Comparison of ENCODE assay signal across 30 cellular contexts in the genomic region with DNA sequence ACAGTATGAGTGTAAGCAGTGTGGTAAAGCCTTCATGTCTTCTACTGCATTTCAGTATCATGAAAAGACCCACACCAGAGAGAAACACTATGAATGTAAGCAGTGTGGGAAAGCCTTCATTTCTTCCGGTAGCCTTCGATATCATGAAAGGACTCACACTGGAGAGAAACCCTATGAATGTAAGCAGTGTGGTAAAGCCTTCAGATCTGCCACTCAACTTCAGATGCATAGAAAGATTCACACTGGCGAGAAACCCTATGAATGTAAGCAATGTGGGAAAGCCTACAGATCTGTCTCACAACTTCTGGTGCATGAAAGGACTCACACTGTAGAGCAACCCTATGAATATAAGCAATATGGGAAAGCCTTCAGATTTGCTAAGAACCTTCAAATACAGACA. TPM values are rescaled to one million over a fixed set of nuclear protein-coding genes. Genes with fewer than 3 reads are reported as not detected.
A peak's percentile ranks its signal among the peaks of the same experiment; 100 is the strongest.
DNase-seq lines count a peak whose midpoint lies in the region; ATAC-seq, FAIRE-seq and TF ChIP-seq lines count a peak whose summit lies in the region.
"Had no signal": no experiment of that assay in that cellular context is flagged by ENCODE, and none has a peak within 500 bp of the region (broad histone marks: within the 10 kb centered on the region; RNA-seq: fewer than 3 reads in every experiment).

No MANE protein-coding gene starts in this region.

- 98% methylated on average over 3 of the region's 3 CpGs for WGBS in liver
- WGBS in HepG2 (ENCODE audit: low lambda C conversion rate), result 82% methylated on average over 3 of the region's 3 CpGs
- WGBS in mesendoderm (ENCODE audit: extremely low coverage, insufficient coverage, low lambda C conversion rate), result no CpG with 5 or more reads among the region's 3 CpGs

- no peak for TF ChIP-seq EP300 in HepG2 (IDR thresholded peaks at IDR 0.05; ENCODE audit: low read depth in 2 of 2, low read length in 2 of 2)
- no peak for TF ChIP-seq EP300 in HepG2 (CRISPR knock-in tag; IDR thresholded peaks at IDR 0.05; ENCODE audit: borderline replicate concordance)

- H3K27me3 Mint-ChIP-seq in activated CD8-positive, alpha-beta T cell treated with anti-CD3 and anti-CD28 coated beads for 36 hours, result no peaks in the 10 kb centered on the region
- H3K27me3 Mint-ChIP-seq: activated CD4-positive, alpha-beta memory T cell treated with anti-CD3 and anti-CD28 coated beads for 36 hours; activated naive CD8-positive, alpha-beta T cell treated with anti-CD3 and anti-CD28 coated beads, Interleukin-2, amount 10 ng/mL, durations not matched to agents 7 days and 5 days; CD4-positive, CD25-positive, alpha-beta regulatory T cell; stimulated activated naive B cell treated with anti-CD40 and anti-IgM and Interleukin-4, amounts not matched to agents 10 μg/mL and 1 μg/mL and 100 μg/mL, for 72 hours; T-helper 17 cell had no signal

- no peak for TF ChIP-seq RAD21 in liver (IDR thresholded peaks at IDR 0.05)
- no peak for TF ChIP-seq RAD21 in HepG2 (CRISPR knock-in tag; IDR thresholded peaks at IDR 0.05)

- no peak overlapping the region for H3K4me2 ChIP-seq in HepG2 (ENCODE audit: low read depth, low read length)
- H3K4me2 ChIP-seq in mesendoderm (ENCODE audit: low read length), result no peak overlapping the region
- H3K4me2 ChIP-seq in OCI-LY7 (ENCODE audit: low read length), result no peak overlapping the region
- H3K4me2 ChIP-seq: SK-N-SH had no signal

- CTCF ChIA-PET in HepG2 (lab: Yijun Ruan, JAX; ENCODE audit: low intra/inter-chr PET ratio, low total read pairs) (no interaction called here), OCI-LY7 (lab: Charles Lee; ENCODE audit: unreplicated experiment) (no interaction called here)
- CTCF ChIA-PET in activated CD8-positive, alpha-beta T cell treated with anti-CD3 and anti-CD28 coated beads for 36 hours (lab: Charles Lee), result no interaction called here

- FAIRE-seq in HepG2 (lab: Jason Lieb, UNC), result no peak
- FAIRE-seq: astrocyte, GM12891, urothelium cell line had no signal

- H3K79me1 ChIP-seq in mesendoderm (ENCODE audit: low read length), result no peaks in the 10 kb centered on the region

- H3K9me3 ChIP-seq in liver (ENCODE audit: control insufficient read depth in 4 of 4, low read length in 3 of 4) (peaks cover 63 to 83% (median 64%) of the 10 kb centered on the region in 4 donors), HepG2 (ENCODE audit: low read length) (peaks cover 27% of the 10 kb centered on the region), OCI-LY7 (ENCODE audit: low read length) (peaks cover 60% of the 10 kb centered on the region)

- peaks cover 58% of the 10 kb centered on the region for H3K9me3 Mint-ChIP-seq in activated CD8-positive, alpha-beta T cell treated with anti-CD3 and anti-CD28 coated beads for 36 hours

- no peak overlapping the region for H3K4me3 Mint-ChIP-seq in activated CD8-positive, alpha-beta T cell treated with anti-CD3 and anti-CD28 coated beads for 36 hours
- H3K4me3 Mint-ChIP-seq: activated CD4-positive, alpha-beta memory T cell treated with anti-CD3 and anti-CD28 coated beads for 36 hours; activated naive CD8-positive, alpha-beta T cell treated with anti-CD3 and anti-CD28 coated beads, Interleukin-2, amount 10 ng/mL, durations not matched to agents 7 days and 5 days; CD4-positive, CD25-positive, alpha-beta regulatory T cell; stimulated activated naive B cell treated with anti-CD40 and anti-IgM and Interleukin-4, amounts not matched to agents 10 μg/mL and 1 μg/mL and 100 μg/mL, for 72 hours; T-helper 17 cell had no signal

- no peaks in the 10 kb centered on the region for H3K4me1 Mint-ChIP-seq in activated CD8-positive, alpha-beta T cell treated with anti-CD3 and anti-CD28 coated beads for 36 hours (ENCODE audit: low read depth)
- H3K4me1 Mint-ChIP-seq: activated naive CD8-positive, alpha-beta T cell treated with anti-CD3 and anti-CD28 coated beads, Interleukin-2, amount 10 ng/mL, durations not matched to agents 7 days and 5 days; CD4-positive, CD25-positive, alpha-beta regulatory T cell; stimulated activated naive B cell treated with anti-CD40 and anti-IgM and Interleukin-4, amounts not matched to agents 10 μg/mL and 1 μg/mL and 100 μg/mL, for 72 hours; T-helper 17 cell had no signal

- POLR2A ChIA-PET in HepG2 (lab: Yijun Ruan, JAX), result no interaction called here
- POLR2A ChIA-PET in activated CD8-positive, alpha-beta T cell treated with anti-CD3 and anti-CD28 coated beads for 36 hours (lab: Charles Lee), result no interaction called here
- POLR2A ChIA-PET in OCI-LY7 (lab: Charles Lee), result no interaction called here

- H2BK120ac ChIP-seq in mesendoderm (ENCODE audit: low read depth, low read length), result no peak overlapping the region

- H3K9ac ChIP-seq in liver (ENCODE audit: low read depth in 1 of 2, low read length in 2 of 2) (no peak overlapping the region), HepG2 (ENCODE audit: insufficient read depth, low read depth, low read length) (no peak overlapping the region), mesendoderm (ENCODE audit: low read length) (no peak overlapping the region)
- H3K9ac ChIP-seq: SK-N-SH had no signal

- H3K18ac ChIP-seq in mesendoderm (ENCODE audit: low read length), result no peak overlapping the region

- TF ChIP-seq POLR2A in HepG2 (IDR thresholded peaks at IDR 0.05; ENCODE audit: insufficient read depth in 1 of 2, low read depth in 2 of 2, low read length in 2 of 2), result no peak

- H4K20me1 ChIP-seq in HepG2 (ENCODE audit: insufficient read depth, low read length) (no peaks in the 10 kb centered on the region), OCI-LY7 (ENCODE audit: insufficient read depth, low read length) (no peaks in the 10 kb centered on the region)

- peaks cover 7 to 49% (median 40%) of the 10 kb centered on the region in 4 donors for H3K36me3 ChIP-seq in liver (ENCODE audit: control insufficient read depth in 4 of 4, insufficient read depth in 3 of 4, low read depth in 1 of 4, low read length in 3 of 4)
- peaks cover 2 to 20% of the 10 kb centered on the region in 2 experiments; a peak in 3 of 5 replicates for H3K36me3 ChIP-seq in HepG2 (replicated peaks in 1 of 2; ENCODE audit: control insufficient read depth in 1 of 2, insufficient read depth in 2 of 2, low read length in 2 of 2)
- peaks cover 15% of the 10 kb centered on the region for H3K36me3 ChIP-seq in mesendoderm (ENCODE audit: control insufficient read depth, insufficient read depth, low read length)
- H3K36me3 ChIP-seq in OCI-LY7 (ENCODE audit: insufficient read depth, low read length), result peaks cover 70% of the 10 kb centered on the region

- no peak overlapping the region for H3K56ac ChIP-seq in mesendoderm (ENCODE audit: low read length)

- no peak overlapping the region for H2BK5ac ChIP-seq in mesendoderm (ENCODE audit: low read length)

- peak overlapping the region in 2 of 3 donors; percentile 48 to 81 for H3K4me3 ChIP-seq in liver (ENCODE audit: low read depth in 1 of 3, low read length in 3 of 3)
- H3K4me3 ChIP-seq in HepG2 (replicated peaks in 1 of 3; ENCODE audit: insufficient read depth in 1 of 3, low read depth in 2 of 3, low read length in 3 of 3), result no peak overlapping the region
- peak overlapping the region; percentile 5 for H3K4me3 ChIP-seq in mesendoderm (ENCODE audit: low read length)
- H3K4me3 ChIP-seq in OCI-LY7 (ENCODE audit: low read depth, low read length, poor library complexity, severe bottlenecking), result no peak overlapping the region
- H3K4me3 ChIP-seq: psoas muscle, sigmoid colon, suprapubic skin had no signal

- no peak overlapping the region for H4K5ac ChIP-seq in mesendoderm (ENCODE audit: low read length)

- no peak overlapping the region for H3K4ac ChIP-seq in mesendoderm (ENCODE audit: low read depth, low read length)

- H3K36me3 Mint-ChIP-seq in activated CD8-positive, alpha-beta T cell treated with anti-CD3 and anti-CD28 coated beads for 36 hours (ENCODE audit: low read depth), result peaks cover 63% of the 10 kb centered on the region

- H3K27me3 ChIP-seq in liver (ENCODE audit: control insufficient read depth in 4 of 4, insufficient read depth in 4 of 4, low read length in 3 of 4), result no peaks in the 10 kb centered on the region
- H3K27me3 ChIP-seq in HepG2 (ENCODE audit: control insufficient read depth in 1 of 2, insufficient read depth in 2 of 2, low read length in 2 of 2), result no peaks in the 10 kb centered on the region
- no peaks in the 10 kb centered on the region for H3K27me3 ChIP-seq in mesendoderm (ENCODE audit: insufficient read depth, low read length, poor library complexity)
- H3K27me3 ChIP-seq: gastrocnemius medialis, sigmoid colon, suprapubic skin had no signal

- intact Hi-C loops in HepG2 (cut with micrococcal nuclease; ENCODE audit: unreplicated experiment) (no loop called here), OCI-LY7 (cut with micrococcal nuclease; ENCODE audit: unreplicated experiment) (no loop called here)
- intact Hi-C loops in activated CD8-positive, alpha-beta T cell treated with anti-CD3 and anti-CD28 coated beads for 36 hours (cut with micrococcal nuclease), result no loop called here

- DNase-seq in HepG2 (ENCODE audit: low spot score), result no peak
- DNase-seq in mesendoderm, result no peak
- no peak for DNase-seq in activated CD8-positive, alpha-beta T cell treated with anti-CD3 and anti-CD28 coated beads for 36 hours
- DNase-seq in OCI-LY7 (ENCODE audit: low spot score), result no peak
- DNase-seq in NCI-H2107 treated with DMSO at 0.1 percent for 48 hours (lab: John Stamatoyannopoulos, UW; ENCODE audit: unreplicated experiment), result no peak
- DNase-seq: activated CD4-positive, alpha-beta memory T cell treated with anti-CD3 and anti-CD28 coated beads for 36 hours; activated CD4-positive, CD25-positive, alpha-beta regulatory T cell treated with anti-CD3 and anti-CD28 coated beads, Interleukin-2, amount 50 U/mL, for 72 hours; activated naive CD8-positive, alpha-beta T cell treated with anti-CD3 and anti-CD28 coated beads, Interleukin-2, amount 10 ng/mL, durations not matched to agents 7 days and 5 days; activated T-cell treated with anti-CD3 and anti-CD28 coated beads for 4 hours; CD4-positive, CD25-positive, alpha-beta regulatory T cell; gastrocnemius medialis; left cardiac atrium; mammary epithelial cell; NCI-H510A; nucleus accumbens; psoas muscle; sigmoid colon; SK-N-SH; stimulated activated CD4-positive, alpha-beta T cell treated with anti-CD3 and anti-CD28 coated beads, Interleukin-15, amount 100 ng/mL, for 24 hours; stimulated activated naive B cell treated with anti-CD40 and anti-IgM and Interleukin-4, amounts not matched to agents 10 μg/mL and 1 μg/mL and 100 μg/mL, for 72 hours; T-helper 17 cell had no signal

- TF ChIP-seq CTCF in liver (IDR thresholded peaks at IDR 0.05; ENCODE audit: low read depth, low read length, missing input control) (no peak), HepG2 (CRISPR knock-in tag; IDR thresholded peaks at IDR 0.05) (no peak), OCI-LY7 (conservative IDR thresholded peaks at IDR 0.05; ENCODE audit: low read length) (no peak)
- no peak for TF ChIP-seq CTCF in activated CD8-positive, alpha-beta T cell treated with anti-CD3 and anti-CD28 coated beads for 36 hours (IDR thresholded peaks at IDR 0.05)

- no peak overlapping the region for H3K23ac ChIP-seq in mesendoderm (ENCODE audit: low read length)

- H2AK5ac ChIP-seq in mesendoderm (ENCODE audit: low read length), result no peak overlapping the region

- H3K79me2 ChIP-seq in HepG2 (ENCODE audit: insufficient read depth, low read length), result no peaks in the 10 kb centered on the region
- H3K79me2 ChIP-seq in mesendoderm (ENCODE audit: control insufficient read depth, insufficient read depth, low read length), result no peaks in the 10 kb centered on the region
- H3K79me2 ChIP-seq in OCI-LY7 (ENCODE audit: insufficient read depth, low read depth, low read length), result no peaks in the 10 kb centered on the region

- no TSS peak for BruUV-seq in HepG2 (replicated peaks; lab: Mats Ljungman, UMichigan)
- BruUV-seq in OCI-LY7 (replicated peaks; lab: Mats Ljungman, UMichigan), result no TSS peak

- no peak overlapping the region for H2BK15ac ChIP-seq in mesendoderm (replicated peaks; ENCODE audit: low read depth)

- H3K27ac ChIP-seq in liver (ENCODE audit: low read depth in 1 of 2, low read length in 2 of 2) (no peak overlapping the region), HepG2 (ENCODE audit: extremely low read length, insufficient read depth, low read length) (no peak overlapping the region), mesendoderm (ENCODE audit: low read depth, low read length) (no peak overlapping the region), OCI-LY7 (ENCODE audit: low read depth, low read length, poor library complexity, severe bottlenecking) (no peak overlapping the region)
- H3K27ac ChIP-seq: 22Rv1, gastrocnemius medialis, psoas muscle, sigmoid colon, suprapubic skin had no signal

- H2AFZ ChIP-seq in HepG2 (ENCODE audit: low read length) (no peak overlapping the region), OCI-LY7 (ENCODE audit: low read length) (no peak overlapping the region)

- H3K9me2 ChIP-seq in OCI-LY7 (ENCODE audit: insufficient read depth, low read length), result no peaks in the 10 kb centered on the region
- H3K9me2 ChIP-seq: SK-N-SH had no signal

- no peak overlapping the region for H3K27ac Mint-ChIP-seq in activated CD8-positive, alpha-beta T cell treated with anti-CD3 and anti-CD28 coated beads for 36 hours
- H3K27ac Mint-ChIP-seq: activated CD4-positive, alpha-beta memory T cell treated with anti-CD3 and anti-CD28 coated beads for 36 hours; activated naive CD8-positive, alpha-beta T cell treated with anti-CD3 and anti-CD28 coated beads, Interleukin-2, amount 10 ng/mL, durations not matched to agents 7 days and 5 days; CD4-positive, CD25-positive, alpha-beta regulatory T cell; stimulated activated naive B cell treated with anti-CD40 and anti-IgM and Interleukin-4, amounts not matched to agents 10 μg/mL and 1 μg/mL and 100 μg/mL, for 72 hours; T-helper 17 cell had no signal

- no peak for ATAC-seq in HepG2
- ATAC-seq in activated CD8-positive, alpha-beta T cell treated with anti-CD3 and anti-CD28 coated beads for 36 hours, result no peak
- ATAC-seq: gastrocnemius medialis; HCT116; left cardiac atrium; psoas muscle; stimulated activated naive B cell treated with anti-CD40 and anti-IgM and Interleukin-4, amounts not matched to agents 10 μg/mL and 1 μg/mL and 100 μg/mL, for 72 hours; T-helper 17 cell had no signal

- no peaks in the 10 kb centered on the region for H3K4me1 ChIP-seq in liver (ENCODE audit: control insufficient read depth in 4 of 4, insufficient read depth in 4 of 4, low read length in 3 of 4)
- no peaks in the 10 kb centered on the region for H3K4me1 ChIP-seq in HepG2 (ENCODE audit: insufficient read depth, low read length)
- H3K4me1 ChIP-seq in mesendoderm (ENCODE audit: control insufficient read depth, low read depth, low read length), result no peaks in the 10 kb centered on the region
- peaks cover 18% of the 10 kb centered on the region for H3K4me1 ChIP-seq in OCI-LY7 (ENCODE audit: insufficient read depth, low read length, poor library complexity, severe bottlenecking)
- H3K4me1 ChIP-seq: gastrocnemius medialis, psoas muscle, sigmoid colon, suprapubic skin had no signal

- in situ Hi-C loops in HepG2 (cut with HindIII; ENCODE audit: extremely low pct_ligation_motif_present, low pct_unique_long_range_greater_than_20kb), result no loop called here

- no peak overlapping the region for H4K8ac ChIP-seq in mesendoderm (ENCODE audit: low read depth, low read length)

RNA-seq across cellular contexts. Expression of a gene that starts 12.8 kb away (rescaled TPM):
- total RNA-seq in liver (1 to 10 TPM; 4.4 to 5.6 TPM), HepG2 (2016; rRNA removed; fragmentation: Illumina TruSeq; extraction: Trizol) (3.2 and 6.0 TPM in 2 replicates), OCI-LY7 (2022) (7.7 and 9.3 TPM in 2 replicates)
- polyA plus RNA-seq in liver (1 to 10 TPM in 1 of 2 donors, under 1 TPM in 1; 0.72 to 1.4 TPM), HepG2 (2011; rRNA removed) (0.90 and 1.0 TPM in 2 replicates)
- 0.40 and 0.44 TPM in 2 replicates for total RNA-seq in HepG2 (2016; cell fraction: cytosol; rRNA removed; fragmentation: Illumina TruSeq; extraction: Trizol; ENCODE audit: low read depth)
- 3.6 and 4.1 TPM in 2 replicates for total RNA-seq in HepG2 (2016; cell fraction: insoluble cytoplasmic fraction; rRNA removed; fragmentation: Illumina TruSeq; extraction: Trizol)
- total RNA-seq in HepG2 (2016; cell fraction: membrane; rRNA removed; fragmentation: Illumina TruSeq; extraction: Trizol), result 1.1 and 1.6 TPM in 2 replicates
- total RNA-seq in HepG2 (2016; cell fraction: nucleus; rRNA removed; fragmentation: Illumina TruSeq; extraction: Trizol), result 3.7 and 4.7 TPM in 2 replicates
- 0.48 and 0.69 TPM in 2 replicates for polyA plus RNA-seq in HepG2 (2011; cell fraction: cytosol; rRNA removed)
- polyA plus RNA-seq in HepG2 (2011; cell fraction: nucleus; rRNA removed), result 0.95 and 1.3 TPM in 2 replicates
- polyA plus RNA-seq in HepG2 (2012), result 0.86 and 0.88 TPM in 2 replicates
- polyA plus RNA-seq in HepG2 (2016; cell fraction: cytosol; fragmentation: Illumina TruSeq; extraction: Trizol; ENCODE audit: low read depth), result 0.11 and 0.16 TPM in 2 replicates
- polyA plus RNA-seq in HepG2 (2016; cell fraction: insoluble cytoplasmic fraction; fragmentation: Illumina TruSeq; extraction: Trizol; ENCODE audit: low read depth), result 1.7 and 1.9 TPM in 2 replicates
- polyA plus RNA-seq in HepG2 (2016; cell fraction: membrane; fragmentation: Illumina TruSeq; extraction: Trizol; ENCODE audit: low read depth), result 0.32 and 0.49 TPM in 2 replicates
- 3.0 and 3.1 TPM in 2 replicates for polyA plus RNA-seq in HepG2 (2016; cell fraction: nucleus; fragmentation: Illumina TruSeq; extraction: Trizol; ENCODE audit: insufficient read depth, low read depth)
- 0.02 and 2.0 TPM in 2 replicates for polyA minus RNA-seq in HepG2 (2011; rRNA and poly(A)+ RNA removed; ENCODE audit: low replicate concordance)
- 1.2 TPM in 2 replicates for polyA minus RNA-seq in HepG2 (2011; cell fraction: cytosol; rRNA and poly(A)+ RNA removed)
- 5.0 and 6.2 TPM in 2 replicates for polyA minus RNA-seq in HepG2 (2011; cell fraction: nucleus; rRNA and poly(A)+ RNA removed)
- 2.6 TPM for polyA plus RNA-seq in mesendoderm (2013, experiment 1 of 2)
- polyA plus RNA-seq in mesendoderm (2013, experiment 2 of 2), result 2.3 TPM
- total RNA-seq in activated CD8-positive, alpha-beta T cell treated with anti-CD3 and anti-CD28 coated beads for 36 hours, result 1 to 10 TPM; 2.6 to 3.8 TPM
- total RNA-seq in OCI-LY7 (2014; rRNA removed; shearing (Covaris generic)), result 5.8 and 6.7 TPM in 2 replicates
- total RNA-seq: astrocyte had no signal

RNA-seq across cellular contexts. Expression of a gene that starts 24.6 kb away (rescaled TPM):
- total RNA-seq in liver, result under 1 TPM; 0.25 to 0.33 TPM
- polyA plus RNA-seq in liver, result not detected
- 5.2 and 6.4 TPM in 2 replicates for total RNA-seq in HepG2 (2016; rRNA removed; fragmentation: Illumina TruSeq; extraction: Trizol)
- total RNA-seq in HepG2 (2016; cell fraction: cytosol; rRNA removed; fragmentation: Illumina TruSeq; extraction: Trizol; ENCODE audit: low read depth), result 1.3 and 1.9 TPM in 2 replicates
- total RNA-seq in HepG2 (2016; cell fraction: insoluble cytoplasmic fraction; rRNA removed; fragmentation: Illumina TruSeq; extraction: Trizol), result 5.5 and 5.8 TPM in 2 replicates
- total RNA-seq in HepG2 (2016; cell fraction: membrane; rRNA removed; fragmentation: Illumina TruSeq; extraction: Trizol), result 2.1 and 3.0 TPM in 2 replicates
- 6.1 and 6.9 TPM in 2 replicates for total RNA-seq in HepG2 (2016; cell fraction: nucleus; rRNA removed; fragmentation: Illumina TruSeq; extraction: Trizol)
- 0.46 and 0.52 TPM in 2 replicates for polyA plus RNA-seq in HepG2 (2011; rRNA removed)
- polyA plus RNA-seq in HepG2 (2011; cell fraction: cytosol; rRNA removed), result 0.10 and 0.13 TPM in 2 replicates
- polyA plus RNA-seq in HepG2 (2011; cell fraction: nucleus; rRNA removed), result 0.59 and 0.92 TPM in 2 replicates
- 0.59 and 0.67 TPM in 2 replicates for polyA plus RNA-seq in HepG2 (2012)
- polyA plus RNA-seq in HepG2 (2016; cell fraction: cytosol; fragmentation: Illumina TruSeq; extraction: Trizol; ENCODE audit: low read depth), result 0.17 and 0.23 TPM in 2 replicates
- polyA plus RNA-seq in HepG2 (2016; cell fraction: insoluble cytoplasmic fraction; fragmentation: Illumina TruSeq; extraction: Trizol; ENCODE audit: low read depth), result 2.0 and 2.3 TPM in 2 replicates
- polyA plus RNA-seq in HepG2 (2016; cell fraction: membrane; fragmentation: Illumina TruSeq; extraction: Trizol; ENCODE audit: low read depth), result 0.21 and 0.30 TPM in 2 replicates
- 2.1 and 2.6 TPM in 2 replicates for polyA plus RNA-seq in HepG2 (2016; cell fraction: nucleus; fragmentation: Illumina TruSeq; extraction: Trizol; ENCODE audit: insufficient read depth, low read depth)
- polyA minus RNA-seq in HepG2 (2011; rRNA and poly(A)+ RNA removed; ENCODE audit: low replicate concordance), result 0.64 TPM in 1 of 2 replicates, not detected in the other
- polyA minus RNA-seq in HepG2 (2011; cell fraction: cytosol; rRNA and poly(A)+ RNA removed), result 0.62 and 0.79 TPM in 2 replicates
- 6.6 and 6.7 TPM in 2 replicates for polyA minus RNA-seq in HepG2 (2011; cell fraction: nucleus; rRNA and poly(A)+ RNA removed)
- polyA plus RNA-seq in mesendoderm (2013, experiment 1 of 2), result 1.2 TPM
- polyA plus RNA-seq in mesendoderm (2013, experiment 2 of 2), result 1.5 TPM
- 1 to 10 TPM in 1 of 2 experiments, under 1 TPM in 1; 0.65 to 1.0 TPM for total RNA-seq in activated CD8-positive, alpha-beta T cell treated with anti-CD3 and anti-CD28 coated beads for 36 hours
- total RNA-seq in OCI-LY7 (2014; rRNA removed; shearing (Covaris generic)), result 0.72 and 1.0 TPM in 2 replicates
- 1.0 and 1.5 TPM in 2 replicates for total RNA-seq in OCI-LY7 (2022)
- total RNA-seq: astrocyte; cardiac septum; CD4-positive, CD25-positive, alpha-beta regulatory T cell; gastrocnemius medialis; myocyte; psoas muscle; T-helper 17 cell had no signal

RNA-seq across cellular contexts. Expression of a gene that starts 41.9 kb away (rescaled TPM):
- total RNA-seq in liver (1 to 10 TPM; 1.8 to 4.7 TPM), HepG2 (2016; rRNA removed; fragmentation: Illumina TruSeq; extraction: Trizol) (4.9 and 5.8 TPM in 2 replicates), OCI-LY7 (2022) (0.76 and 0.89 TPM in 2 replicates)
- polyA plus RNA-seq in liver (1 to 10 TPM; 1.3 to 3.2 TPM), HepG2 (2011; rRNA removed) (1.4 and 1.8 TPM in 2 replicates)
- 0.44 and 1.4 TPM in 2 replicates for total RNA-seq in HepG2 (2016; cell fraction: cytosol; rRNA removed; fragmentation: Illumina TruSeq; extraction: Trizol; ENCODE audit: low read depth)
- total RNA-seq in HepG2 (2016; cell fraction: insoluble cytoplasmic fraction; rRNA removed; fragmentation: Illumina TruSeq; extraction: Trizol), result 4.8 and 7.4 TPM in 2 replicates
- 1.4 and 2.8 TPM in 2 replicates for total RNA-seq in HepG2 (2016; cell fraction: membrane; rRNA removed; fragmentation: Illumina TruSeq; extraction: Trizol)
- total RNA-seq in HepG2 (2016; cell fraction: nucleus; rRNA removed; fragmentation: Illumina TruSeq; extraction: Trizol), result 5.2 and 5.6 TPM in 2 replicates
- polyA plus RNA-seq in HepG2 (2011; cell fraction: cytosol; rRNA removed), result 0.82 and 1.2 TPM in 2 replicates
- 1.5 and 1.9 TPM in 2 replicates for polyA plus RNA-seq in HepG2 (2011; cell fraction: nucleus; rRNA removed)
- polyA plus RNA-seq in HepG2 (2012), result 2.0 and 2.4 TPM in 2 replicates
- 0.45 and 0.66 TPM in 2 replicates for polyA plus RNA-seq in HepG2 (2016; cell fraction: cytosol; fragmentation: Illumina TruSeq; extraction: Trizol; ENCODE audit: low read depth)
- 4.0 and 5.4 TPM in 2 replicates for polyA plus RNA-seq in HepG2 (2016; cell fraction: insoluble cytoplasmic fraction; fragmentation: Illumina TruSeq; extraction: Trizol; ENCODE audit: low read depth)
- 0.43 and 0.81 TPM in 2 replicates for polyA plus RNA-seq in HepG2 (2016; cell fraction: membrane; fragmentation: Illumina TruSeq; extraction: Trizol; ENCODE audit: low read depth)
- polyA plus RNA-seq in HepG2 (2016; cell fraction: nucleus; fragmentation: Illumina TruSeq; extraction: Trizol; ENCODE audit: insufficient read depth, low read depth), result 13.0 and 14.6 TPM in 2 replicates
- polyA minus RNA-seq in HepG2 (2011; rRNA and poly(A)+ RNA removed; ENCODE audit: low replicate concordance), result 1.7 TPM in 1 of 2 replicates, not detected in the other
- 1.2 and 2.0 TPM in 2 replicates for polyA minus RNA-seq in HepG2 (2011; cell fraction: cytosol; rRNA and poly(A)+ RNA removed)
- 5.8 and 7.9 TPM in 2 replicates for polyA minus RNA-seq in HepG2 (2011; cell fraction: nucleus; rRNA and poly(A)+ RNA removed)
- 1.1 TPM for polyA plus RNA-seq in mesendoderm (2013, experiment 1 of 2)
- polyA plus RNA-seq in mesendoderm (2013, experiment 2 of 2), result 0.59 TPM
- total RNA-seq in activated CD8-positive, alpha-beta T cell treated with anti-CD3 and anti-CD28 coated beads for 36 hours, result 1 to 10 TPM; 1.5 to 2.1 TPM
- 1.6 and 1.9 TPM in 2 replicates for total RNA-seq in OCI-LY7 (2014; rRNA removed; shearing (Covaris generic))
- total RNA-seq: astrocyte had no signal

Comparison
In these comparisons a context has a peak if more than half of its experiments do, and no peak if none do; other contexts are left out.
1. H3K4me3 ChIP-seq: peak in liver (2 of 3) and mesendoderm (single experiment); none in HepG2 (0 of 3) and OCI-LY7 (single experiment).